1 cellular context compared by ENCODE assay signal in genomic region chr3:53074761-53075742, GRCh38.
TF ChIP-seq lines count a peak whose summit lies in the region.

No MANE protein-coding gene starts in this region.

TF ChIP-seq in HepG2, 621 proteins besides CTCF, POLR2A, EP300 and RAD21:
- TF ChIP-seq HOXA9 (CRISPR knock-in tag; IDR thresholded peaks at IDR 0.05; ENCODE audit: borderline replicate concordance) (no peak), SKI (IDR thresholded peaks at IDR 0.05; ENCODE audit: partially characterized antibody) (no peak), NPAS2 (CRISPR knock-in tag; IDR thresholded peaks at IDR 0.05; ENCODE audit: borderline replicate concordance) (no peak), RFX1 (IDR thresholded peaks at IDR 0.05) (peak; percentile 64), NCOA5 (CRISPR knock-in tag; IDR thresholded peaks at IDR 0.05) (no peak), XRCC5 (optimal IDR thresholded peaks at IDR 0.05; ENCODE audit: low read length) (no peak), HES4 (CRISPR knock-in tag; IDR thresholded peaks at IDR 0.05; ENCODE audit: borderline replicate concordance) (no peak), ZZZ3 (CRISPR knock-in tag; IDR thresholded peaks at IDR 0.05; ENCODE audit: borderline replicate concordance) (no peak), ZNF572 (CRISPR knock-in tag; IDR thresholded peaks at IDR 0.05) (no peak)
